10 cellular contexts compared by ENCODE assay signal in the genomic region with DNA sequence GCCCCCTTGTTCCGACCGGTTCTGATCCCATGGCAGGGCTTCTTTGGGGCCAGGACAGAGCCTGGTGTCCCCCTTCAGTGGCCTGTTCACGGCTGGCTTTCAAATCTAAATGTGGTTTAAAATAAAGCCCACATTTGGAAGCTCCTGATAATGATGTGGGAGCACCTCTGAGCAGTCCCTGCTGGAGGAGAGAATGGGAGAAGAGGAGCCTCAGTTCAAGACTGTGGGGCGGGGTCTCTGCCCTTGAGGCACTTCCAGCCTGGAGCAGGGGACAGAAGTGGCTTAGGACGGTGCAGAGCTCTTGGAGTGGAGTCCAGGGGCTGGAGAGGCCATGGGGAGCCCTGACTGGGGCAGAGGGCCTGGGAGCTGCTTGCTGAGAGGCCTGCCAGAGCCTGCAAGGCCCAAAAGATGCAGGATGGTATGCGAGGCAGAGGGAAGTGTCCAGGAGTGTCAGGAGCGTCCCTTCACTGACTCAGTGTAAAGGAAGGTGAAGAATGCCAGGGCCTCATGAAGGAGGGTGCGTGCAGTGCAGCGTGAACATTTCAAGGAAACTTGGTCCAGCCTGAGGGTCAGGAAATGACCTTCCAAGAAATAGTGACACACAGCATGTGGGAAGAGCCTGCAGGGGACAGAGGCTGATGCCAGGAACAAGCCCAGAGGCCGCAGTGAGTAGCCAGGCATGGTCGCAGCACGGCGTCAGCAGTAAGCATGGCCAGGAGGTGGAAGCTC. TPM values are rescaled to one million over a fixed set of nuclear protein-coding genes. Genes with fewer than 3 reads are reported as not detected.
DNase-seq lines count a peak whose midpoint lies in the region; ATAC-seq and TF ChIP-seq lines count a peak whose summit lies in the region.
"Had no signal": no experiment of that assay in that cellular context is flagged by ENCODE, and none has a peak within 500 bp of the region (broad histone marks: within the 10 kb centered on the region; RNA-seq: fewer than 3 reads in every experiment).

No MANE protein-coding gene starts in this region.

- CTCF ChIA-PET in CD4-positive, alpha-beta memory T cell (lab: Charles Lee; ENCODE audit: partially characterized antibody): no interaction called here

- peaks cover 13% of the 10 kb centered on the region for H3F3A ChIP-seq in GM23248 (ENCODE audit: insufficient read depth)

- no peaks in the 10 kb centered on the region for H3K9me3 ChIP-seq in GM23248 (ENCODE audit: low read depth)
- H3K9me3 ChIP-seq in CD4-positive, alpha-beta memory T cell (ENCODE audit: control insufficient read depth in 1 of 2, low read length in 2 of 2): no peaks in the 10 kb centered on the region

- H3K79me2 ChIP-seq in GM23248 (ENCODE audit: insufficient read depth): no peaks in the 10 kb centered on the region

- H3K27ac Mint-ChIP-seq in CD4-positive, alpha-beta memory T cell: no peak overlapping the region

- no peaks in the 10 kb centered on the region for H3K27me3 Mint-ChIP-seq in CD4-positive, alpha-beta memory T cell

- intact Hi-C loops in CD4-positive, alpha-beta memory T cell (cut with micrococcal nuclease): no loop called here

- H3K9me2 ChIP-seq in GM23248 (ENCODE audit: insufficient read depth): no peaks in the 10 kb centered on the region

- DNase-seq in GM23248 (peak; percentile 95), SW 1271 (lab: John Stamatoyannopoulos, UW) (peak; percentile 86 to 97), fibroblast of mammary gland (ENCODE audit: low read depth) (peak; percentile 36), skeletal muscle cell (ENCODE audit: low read depth) (peak; percentile 46), NCI-H1694 treated with DMSO at 0.1 percent for 48 hours (lab: John Stamatoyannopoulos, UW) (no peak), NOMO-1 treated with DMSO at 0.1 percent for 48 hours (lab: John Stamatoyannopoulos, UW; ENCODE audit: unreplicated experiment) (no peak)
- DNase-seq in CD4-positive, alpha-beta memory T cell: no peak

- WGBS in GM23248 (ENCODE audit: low coverage in 1 of 2, low lambda C conversion rate in 2 of 2, missing lambda C conversion rate in 2 of 2), 2 experiments: 52 to 56% methylated on average over 13 of the region's 13 CpGs

- peaks cover 0 to 4% (median under 1%) of the 10 kb centered on the region in 4 donors for H3K4me1 Mint-ChIP-seq in CD4-positive, alpha-beta memory T cell

- POLR2A ChIA-PET in CD4-positive, alpha-beta memory T cell (lab: Charles Lee; ENCODE audit: partially characterized antibody): no interaction called here

- in situ Hi-C loops in GM23248 (cut with MboI): no loop called here

- no peak overlapping the region for H3K4me3 Mint-ChIP-seq in CD4-positive, alpha-beta memory T cell

- H3K36me3 Mint-ChIP-seq in CD4-positive, alpha-beta memory T cell: peaks cover 33 to 64% of the 10 kb centered on the region in 2 donors

- peaks cover 15% of the 10 kb centered on the region for H3K4me1 ChIP-seq in GM23248 (ENCODE audit: insufficient read depth)
- H3K4me1 ChIP-seq in CD4-positive, alpha-beta memory T cell (ENCODE audit: insufficient read depth, low read length): no peaks in the 10 kb centered on the region

- no peaks in the 10 kb centered on the region for H3K9me3 Mint-ChIP-seq in CD4-positive, alpha-beta memory T cell

- H3K36me3 ChIP-seq in GM23248 (ENCODE audit: low read depth): no peaks in the 10 kb centered on the region
- peaks cover 54% of the 10 kb centered on the region for H3K36me3 ChIP-seq in CD4-positive, alpha-beta memory T cell (ENCODE audit: insufficient read depth, low read length)

- peak overlapping the region; percentile 53 for H3K4me2 ChIP-seq in GM23248 (ENCODE audit: unreplicated experiment)

- TF ChIP-seq CTCF in fibroblast of mammary gland (conservative IDR thresholded peaks at IDR 0.05; ENCODE audit: control insufficient read depth, insufficient read depth, low read depth, low read length): no peak

- peak overlapping the region; percentile 44; the same call in 1 of the 2 replicates for H2AFZ ChIP-seq in GM23248

- no peak overlapping the region for H3K4me3 ChIP-seq in GM23248
- H3K4me3 ChIP-seq in fibroblast of mammary gland (ENCODE audit: control insufficient read depth, low read depth, low read length): no peak overlapping the region
- no peak overlapping the region for H3K4me3 ChIP-seq in skeletal muscle cell (ENCODE audit: low read depth, low read length)
- no peak overlapping the region for H3K4me3 ChIP-seq in CD4-positive, alpha-beta memory T cell (ENCODE audit: low read length in 2 of 2)
- H3K4me3 ChIP-seq: coronary artery, SK-N-MC had no signal

- H3K27me3 ChIP-seq in GM23248 (replicated peaks; ENCODE audit: insufficient read depth): no peaks in the 10 kb centered on the region
- H3K27me3 ChIP-seq in CD4-positive, alpha-beta memory T cell (ENCODE audit: insufficient read depth, low read length): no peaks in the 10 kb centered on the region

- peak overlapping the region; percentile 79 for H3K9ac ChIP-seq in GM23248

- no peaks in the 10 kb centered on the region for H4K20me1 ChIP-seq in GM23248 (ENCODE audit: insufficient read depth)

- H3K27ac ChIP-seq in GM23248: peak overlapping the region; percentile 90
- H3K27ac ChIP-seq in CD4-positive, alpha-beta memory T cell (ENCODE audit: low read depth, low read length): no peak overlapping the region
- H3K27ac ChIP-seq: coronary artery, SK-N-MC had no signal

- ATAC-seq in HG03571 (IDR thresholded peaks at IDR 0.05; ENCODE audit: unreplicated experiment): no peak

RNA-seq across cellular contexts. Expression of a gene that starts 21.1 kb away (rescaled TPM):
- total RNA-seq in GM23248 (2014; rRNA removed; shearing (Covaris generic)): 14.8 and 15.7 TPM in 2 replicates
- polyA plus RNA-seq in GM23248 (2016; fragmentation: Nextera tagmentation; extraction: Ambion mirVana): 2.2 and 2.4 TPM in 2 replicates
- 10 to 100 TPM; 46.4 to 49.0 TPM for total RNA-seq in CD4-positive, alpha-beta memory T cell
- polyA plus RNA-seq in CD4-positive, alpha-beta memory T cell: 1 to 10 TPM; 2.8 to 4.7 TPM

RNA-seq across cellular contexts. Expression of a gene that starts 45.8 kb away (rescaled TPM):
- 21.6 and 41.8 TPM in 2 replicates for total RNA-seq in GM23248 (2014; rRNA removed; shearing (Covaris generic))
- 82.1 and 85.5 TPM in 2 replicates for polyA plus RNA-seq in GM23248 (2016; fragmentation: Nextera tagmentation; extraction: Ambion mirVana)
- 10 to 100 TPM; 35.3 to 36.0 TPM for total RNA-seq in CD4-positive, alpha-beta memory T cell
- polyA plus RNA-seq in CD4-positive, alpha-beta memory T cell: 10 to 100 TPM; 57.7 to 77.2 TPM

Comparison
In these comparisons a context has a peak if more than half of its experiments do, and no peak if none do; other contexts are left out.
1. DNase-seq: peak in GM23248 (single experiment), SW 1271 (2 of 2), fibroblast of mammary gland (single experiment) and skeletal muscle cell (single experiment); none in NCI-H1694 treated with DMSO at 0.1 percent for 48 hours (single experiment), CD4-positive, alpha-beta memory T cell (0 of 5) and NOMO-1 treated with DMSO at 0.1 percent for 48 hours (single experiment).